In genomic region chr16:30063278-30063892, GRCh38 we compare ENCODE assay signal across 8 cellular contexts. TPM values are rescaled to one million over a fixed set of nuclear protein-coding genes. Genes with fewer than 3 reads are reported as not detected.
DNase-seq lines count a peak whose midpoint lies in the region; ATAC-seq and TF ChIP-seq lines count a peak whose summit lies in the region.

No MANE protein-coding gene starts in this region.

- H3K36me3 ChIP-seq in right lobe of liver (peaks cover 0 to 13% (median 2%) of the 10 kb centered on the region in 4 donors), tibial artery (peaks cover 15 to 18% (median 15%) of the 10 kb centered on the region in 3 donors)

- no peaks in the 10 kb centered on the region for H3K27me3 Mint-ChIP-seq in activated T-cell treated with anti-CD3 and anti-CD28 coated beads, Interleukin-2, amount 50 U/mL, for 4 hours (ENCODE audit: low read depth)
- no peaks in the 10 kb centered on the region for H3K27me3 Mint-ChIP-seq in activated naive CD8-positive, alpha-beta T cell treated with anti-CD3 and anti-CD28 coated beads, Interleukin-2, amount 50 U/mL, for 24 hours

- no peaks in the 10 kb centered on the region for H3K27me3 ChIP-seq in right lobe of liver
- no peaks in the 10 kb centered on the region for H3K27me3 ChIP-seq in tibial artery

- peak overlapping the region; percentile 95 for H3K27ac Mint-ChIP-seq in activated naive CD8-positive, alpha-beta T cell treated with anti-CD3 and anti-CD28 coated beads, Interleukin-2, amount 50 U/mL, for 24 hours

- no peak for DNase-seq in activated T-cell treated with anti-CD3 and anti-CD28 coated beads, Interleukin-2, amount 50 U/mL, for 4 hours
- no peak for DNase-seq in activated T-cell treated with anti-CD3 and anti-CD28 coated beads, Interleukin-2, amount 50 U/mL, for 1 hour
- no peak for DNase-seq in activated naive CD8-positive, alpha-beta T cell treated with anti-CD3 and anti-CD28 coated beads, Interleukin-2, amount 50 U/mL, for 24 hours
- DNase-seq in right lobe of liver (no peak), tibial artery (no peak), GM19238 (ENCODE audit: insufficient read length, low spot score) (no peak), activated gamma-delta T cell treated with Interleukin-2 at 50 U/mL for 16 hours (no peak)

- H3K4me3 ChIP-seq in right lobe of liver (peak overlapping the region; percentile 92 to 97 (median 94)), tibial artery (peak overlapping the region; percentile 98 to 99)

- H3K4me1 Mint-ChIP-seq in activated T-cell treated with anti-CD3 and anti-CD28 coated beads, Interleukin-2, amount 50 U/mL, for 4 hours (ENCODE audit: low read depth) = peaks cover 19% of the 10 kb centered on the region
- H3K4me1 Mint-ChIP-seq in activated naive CD8-positive, alpha-beta T cell treated with anti-CD3 and anti-CD28 coated beads, Interleukin-2, amount 50 U/mL, for 24 hours = peaks cover 30% of the 10 kb centered on the region

- peaks cover 14% of the 10 kb centered on the region for H3K36me3 Mint-ChIP-seq in activated T-cell treated with anti-CD3 and anti-CD28 coated beads, Interleukin-2, amount 50 U/mL, for 4 hours (ENCODE audit: insufficient read depth)
- peaks cover 36% of the 10 kb centered on the region for H3K36me3 Mint-ChIP-seq in activated naive CD8-positive, alpha-beta T cell treated with anti-CD3 and anti-CD28 coated beads, Interleukin-2, amount 50 U/mL, for 24 hours (ENCODE audit: low read depth)

- H3K9me3 ChIP-seq in right lobe of liver (no peaks in the 10 kb centered on the region), tibial artery (no peaks in the 10 kb centered on the region)

- H3K4me1 ChIP-seq in right lobe of liver (peaks cover 0 to 22% (median 7%) of the 10 kb centered on the region in 4 donors), tibial artery (peaks cover 0 to 48% (median 32%) of the 10 kb centered on the region in 4 donors)

- no peaks in the 10 kb centered on the region for H3K9me3 Mint-ChIP-seq in activated T-cell treated with anti-CD3 and anti-CD28 coated beads, Interleukin-2, amount 50 U/mL, for 4 hours
- no peaks in the 10 kb centered on the region for H3K9me3 Mint-ChIP-seq in activated naive CD8-positive, alpha-beta T cell treated with anti-CD3 and anti-CD28 coated beads, Interleukin-2, amount 50 U/mL, for 24 hours

- peak overlapping the region; percentile 98 for H3K4me3 Mint-ChIP-seq in activated T-cell treated with anti-CD3 and anti-CD28 coated beads, Interleukin-2, amount 50 U/mL, for 4 hours
- H3K4me3 Mint-ChIP-seq in activated naive CD8-positive, alpha-beta T cell treated with anti-CD3 and anti-CD28 coated beads, Interleukin-2, amount 50 U/mL, for 24 hours = peak overlapping the region; percentile 91

- TF ChIP-seq CTCF in right lobe of liver (IDR thresholded peaks at IDR 0.05) (no peak), tibial artery (IDR thresholded peaks at IDR 0.05) (no peak)

- ATAC-seq in activated T-cell treated with anti-CD3 and anti-CD28 coated beads, Interleukin-2, amount 50 U/mL, for 4 hours = no peak
- ATAC-seq in activated naive CD8-positive, alpha-beta T cell treated with anti-CD3 and anti-CD28 coated beads, Interleukin-2, amount 50 U/mL, for 24 hours = no peak
- ATAC-seq in right lobe of liver (no peak), GM18511 (IDR thresholded peaks at IDR 0.05; ENCODE audit: unreplicated experiment) (no peak)

- WGBS in right lobe of liver (ENCODE audit: insufficient coverage, low coverage, low lambda C conversion rate, missing lambda C conversion rate) = 40% methylated on average over 1 of the region's 12 CpGs

- H3K27ac ChIP-seq in right lobe of liver (peak overlapping the region; percentile 93 to 100 (median 99)), tibial artery (peak overlapping the region; percentile 96 to 97)

- intact Hi-C loops in right lobe of liver (cut with DNase I) = no loop called here
- intact Hi-C loops in tibial artery (cut with DNase I; ENCODE audit: low total_unique reads) = no loop called here

- no peak for TF ChIP-seq POLR2A in right lobe of liver (IDR thresholded peaks at IDR 0.05)

RNA-seq across cellular contexts. Expression of gene ALDOA, which starts 2.2 kb away (rescaled TPM):
- 1,000 to 10,000 TPM; 2,101 to 2,362 (median 2,220) TPM for total RNA-seq in activated T-cell treated with anti-CD3 and anti-CD28 coated beads, Interleukin-2, amount 50 U/mL, for 4 hours
- 100 to 1,000 TPM; 113 to 580 (median 345) TPM for total RNA-seq in right lobe of liver

RNA-seq across cellular contexts. Expression of gene PPP4C, which starts 12.4 kb away (rescaled TPM):
- total RNA-seq in activated T-cell treated with anti-CD3 and anti-CD28 coated beads, Interleukin-2, amount 50 U/mL, for 4 hours = 100 to 1,000 TPM; 147 to 164 (median 152) TPM
- total RNA-seq in right lobe of liver = 10 to 100 TPM; 43.1 to 59.7 (median 47.0) TPM

RNA-seq across cellular contexts. Expression of gene TBX6, which starts 28.3 kb away (rescaled TPM):
- total RNA-seq in activated T-cell treated with anti-CD3 and anti-CD28 coated beads, Interleukin-2, amount 50 U/mL, for 4 hours = under 1 TPM; 0.33 to 0.87 (median 0.48) TPM
- under 1 TPM; 0.37 to 0.68 (median 0.42) TPM for total RNA-seq in right lobe of liver

RNA-seq across cellular contexts. Expression of gene TLCD3B, which starts 32.3 kb away (rescaled TPM):
- total RNA-seq in activated T-cell treated with anti-CD3 and anti-CD28 coated beads, Interleukin-2, amount 50 U/mL, for 4 hours = under 1 TPM; 0.22 to 0.33 (median 0.32) TPM
- not detected for total RNA-seq in right lobe of liver

RNA-seq across cellular contexts. Expression of gene YPEL3, which starts 32.6 kb away (rescaled TPM):
- total RNA-seq in activated T-cell treated with anti-CD3 and anti-CD28 coated beads, Interleukin-2, amount 50 U/mL, for 4 hours = 1 to 10 TPM; 4.4 to 7.2 (median 6.1) TPM
- total RNA-seq in right lobe of liver = 10 to 100 TPM; 13.5 to 46.5 (median 21.9) TPM
